1 cellular context compared by ENCODE assay signal in the genomic region with DNA sequence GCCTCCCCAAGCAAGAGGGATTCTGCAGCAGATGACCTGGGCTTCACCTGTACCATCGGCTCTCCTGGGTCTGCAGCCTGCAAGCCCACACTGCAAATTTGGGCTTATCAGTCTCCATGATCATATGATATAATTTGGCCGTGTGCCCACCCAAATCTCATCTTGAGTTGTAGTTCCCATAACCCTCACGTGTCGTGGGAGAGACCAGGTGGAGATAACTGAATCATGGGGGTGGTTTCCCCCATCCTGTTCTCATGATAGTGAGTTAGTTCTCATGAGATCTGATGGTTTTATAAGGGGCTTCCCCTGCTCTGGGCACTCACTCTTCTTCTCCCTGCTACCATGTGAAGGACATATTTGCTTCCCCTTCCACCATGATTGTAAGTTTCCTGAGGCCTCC. TPM values are rescaled to one million over a fixed set of nuclear protein-coding genes. Genes with fewer than 3 reads are reported as not detected.
"Had no signal": no experiment of that assay in that cellular context is flagged by ENCODE, and none has a peak within 500 bp of the region (broad histone marks: within the 10 kb centered on the region; RNA-seq: fewer than 3 reads in every experiment).

No MANE protein-coding gene starts in this region.

RNA-seq across cellular contexts. Expression of a gene that starts 7.9 kb away (rescaled TPM):
- total RNA-seq: kidney epithelial cell had no signal
